ENCODE assay signal across 1 cellular context in the genomic region with DNA sequence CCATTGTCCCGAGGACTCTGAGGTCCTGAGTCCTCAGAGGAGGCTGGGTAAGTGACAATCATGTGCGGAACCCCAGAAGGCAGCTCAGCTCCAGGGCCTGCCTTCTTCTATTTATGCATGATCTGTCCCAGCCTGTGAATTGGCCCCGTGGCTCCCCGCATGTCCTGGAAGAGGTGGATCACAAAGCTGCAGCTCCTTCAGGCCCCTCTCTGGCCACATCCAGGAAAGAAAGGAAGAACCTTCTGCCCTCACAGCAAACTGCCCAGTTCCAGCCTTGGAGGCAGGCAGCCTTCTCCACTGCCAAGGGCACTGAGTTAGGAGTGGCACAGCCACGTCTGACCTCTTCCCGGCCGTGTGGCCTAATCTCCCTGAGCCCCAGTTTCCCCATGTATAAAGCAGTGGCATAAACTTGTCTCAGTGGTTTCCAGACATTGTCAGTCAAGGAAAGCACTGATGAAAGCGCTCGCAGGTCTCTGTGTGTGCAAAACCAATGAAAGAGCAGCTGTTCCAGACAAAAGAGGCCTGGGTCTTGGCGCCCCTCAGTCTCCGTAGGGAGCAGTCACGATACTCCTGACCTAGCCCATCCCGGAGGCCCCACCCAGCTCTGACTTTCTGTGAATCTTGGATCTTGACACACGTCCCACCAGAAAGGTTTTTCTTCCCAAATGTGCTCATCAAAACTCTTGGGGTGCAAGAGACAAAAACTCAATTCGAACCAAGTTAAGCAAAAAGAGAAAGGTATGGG.
TF ChIP-seq lines count a peak whose summit lies in the region.

No MANE protein-coding gene starts in this region.

TF ChIP-seq in GM23338, 12 proteins besides CTCF, POLR2A, EP300 and RAD21 (continued from another document):
- TF ChIP-seq, protein P1, sequence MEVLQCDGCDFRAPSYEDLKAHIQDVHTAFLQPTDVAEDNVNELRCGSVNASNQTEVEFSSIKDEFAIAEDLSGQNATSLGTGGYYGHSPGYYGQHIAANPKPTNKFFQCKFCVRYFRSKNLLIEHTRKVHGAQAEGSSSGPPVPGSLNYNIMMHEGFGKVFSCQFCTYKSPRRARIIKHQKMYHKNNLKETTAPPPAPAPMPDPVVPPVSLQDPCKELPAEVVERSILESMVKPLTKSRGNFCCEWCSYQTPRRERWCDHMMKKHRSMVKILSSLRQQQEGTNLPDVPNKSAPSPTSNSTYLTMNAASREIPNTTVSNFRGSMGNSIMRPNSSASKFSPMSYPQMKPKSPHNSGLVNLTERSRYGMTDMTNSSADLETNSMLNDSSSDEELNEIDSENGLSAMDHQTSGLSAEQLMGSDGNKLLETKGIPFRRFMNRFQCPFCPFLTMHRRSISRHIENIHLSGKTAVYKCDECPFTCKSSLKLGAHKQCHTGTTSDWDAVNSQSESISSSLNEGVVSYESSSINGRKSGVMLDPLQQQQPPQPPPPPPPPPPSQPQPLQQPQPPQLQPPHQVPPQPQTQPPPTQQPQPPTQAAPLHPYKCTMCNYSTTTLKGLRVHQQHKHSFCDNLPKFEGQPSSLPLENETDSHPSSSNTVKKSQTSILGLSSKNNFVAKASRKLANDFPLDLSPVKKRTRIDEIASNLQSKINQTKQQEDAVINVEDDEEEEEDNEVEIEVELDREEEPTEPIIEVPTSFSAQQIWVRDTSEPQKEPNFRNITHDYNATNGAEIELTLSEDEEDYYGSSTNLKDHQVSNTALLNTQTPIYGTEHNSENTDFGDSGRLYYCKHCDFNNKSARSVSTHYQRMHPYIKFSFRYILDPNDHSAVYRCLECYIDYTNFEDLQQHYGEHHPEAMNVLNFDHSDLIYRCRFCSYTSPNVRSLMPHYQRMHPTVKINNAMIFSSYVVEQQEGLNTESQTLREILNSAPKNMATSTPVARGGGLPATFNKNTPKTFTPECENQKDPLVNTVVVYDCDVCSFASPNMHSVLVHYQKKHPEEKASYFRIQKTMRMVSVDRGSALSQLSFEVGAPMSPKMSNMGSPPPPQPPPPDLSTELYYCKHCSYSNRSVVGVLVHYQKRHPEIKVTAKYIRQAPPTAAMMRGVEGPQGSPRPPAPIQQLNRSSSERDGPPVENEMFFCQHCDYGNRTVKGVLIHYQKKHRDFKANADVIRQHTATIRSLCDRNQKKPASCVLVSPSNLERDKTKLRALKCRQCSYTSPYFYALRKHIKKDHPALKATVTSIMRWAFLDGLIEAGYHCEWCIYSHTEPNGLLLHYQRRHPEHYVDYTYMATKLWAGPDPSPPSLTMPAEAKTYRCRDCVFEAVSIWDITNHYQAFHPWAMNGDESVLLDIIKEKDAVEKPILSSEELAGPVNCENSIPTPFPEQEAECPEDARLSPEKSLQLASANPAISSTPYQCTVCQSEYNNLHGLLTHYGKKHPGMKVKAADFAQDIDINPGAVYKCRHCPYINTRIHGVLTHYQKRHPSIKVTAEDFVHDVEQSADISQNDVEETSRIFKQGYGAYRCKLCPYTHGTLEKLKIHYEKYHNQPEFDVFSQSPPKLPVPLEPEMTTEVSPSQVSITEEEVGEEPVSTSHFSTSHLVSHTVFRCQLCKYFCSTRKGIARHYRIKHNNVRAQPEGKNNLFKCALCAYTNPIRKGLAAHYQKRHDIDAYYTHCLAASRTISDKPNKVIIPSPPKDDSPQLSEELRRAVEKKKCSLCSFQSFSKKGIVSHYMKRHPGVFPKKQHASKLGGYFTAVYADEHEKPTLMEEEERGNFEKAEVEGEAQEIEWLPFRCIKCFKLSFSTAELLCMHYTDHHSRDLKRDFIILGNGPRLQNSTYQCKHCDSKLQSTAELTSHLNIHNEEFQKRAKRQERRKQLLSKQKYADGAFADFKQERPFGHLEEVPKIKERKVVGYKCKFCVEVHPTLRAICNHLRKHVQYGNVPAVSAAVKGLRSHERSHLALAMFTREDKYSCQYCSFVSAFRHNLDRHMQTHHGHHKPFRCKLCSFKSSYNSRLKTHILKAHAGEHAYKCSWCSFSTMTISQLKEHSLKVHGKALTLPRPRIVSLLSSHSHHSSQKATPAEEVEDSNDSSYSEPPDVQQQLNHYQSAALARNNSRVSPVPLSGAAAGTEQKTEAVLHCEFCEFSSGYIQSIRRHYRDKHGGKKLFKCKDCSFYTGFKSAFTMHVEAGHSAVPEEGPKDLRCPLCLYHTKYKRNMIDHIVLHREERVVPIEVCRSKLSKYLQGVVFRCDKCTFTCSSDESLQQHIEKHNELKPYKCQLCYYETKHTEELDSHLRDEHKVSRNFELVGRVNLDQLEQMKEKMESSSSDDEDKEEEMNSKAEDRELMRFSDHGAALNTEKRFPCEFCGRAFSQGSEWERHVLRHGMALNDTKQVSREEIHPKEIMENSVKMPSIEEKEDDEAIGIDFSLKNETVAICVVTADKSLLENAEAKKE (CRISPR knock-in tag; IDR thresholded peaks at IDR 0.05) = no peak
- no peak for TF ChIP-seq NANOG (IDR thresholded peaks at IDR 0.05; ENCODE audit: borderline replicate concordance)
